ENCODE assay signal across 8 cellular contexts in the genomic region with DNA sequence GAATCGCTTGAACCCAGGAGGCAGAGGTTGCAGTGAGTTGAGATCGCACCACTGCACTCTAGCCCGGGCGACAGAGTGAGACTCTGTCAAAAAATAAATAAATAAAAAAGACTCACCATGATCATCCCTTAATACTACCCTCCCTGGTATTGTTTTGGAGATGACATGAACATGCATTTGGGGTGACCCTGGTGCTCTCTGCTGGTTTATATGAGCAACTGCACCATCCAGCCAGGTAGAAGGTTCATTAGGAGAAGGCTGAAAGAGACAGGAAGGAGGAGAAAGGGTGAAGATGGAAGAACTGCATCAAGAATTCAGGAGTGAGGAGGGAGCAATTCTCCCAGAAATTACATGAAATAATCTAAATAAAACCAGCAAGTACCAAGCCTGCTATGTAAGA. TPM values are rescaled to one million over a fixed set of nuclear protein-coding genes. Genes with fewer than 3 reads are reported as not detected.
DNase-seq lines count a peak whose midpoint lies in the region; ATAC-seq, FAIRE-seq and TF ChIP-seq lines count a peak whose summit lies in the region.

No MANE protein-coding gene starts in this region.

- 90% methylated on average over 4 of the region's 4 CpGs for WGBS in mammary epithelial cell (ENCODE audit: low coverage, missing lambda C conversion rate)

- H3K79me2 ChIP-seq in mammary epithelial cell (ENCODE audit: insufficient read depth, low read length) = no peaks in the 10 kb centered on the region

- H3K27me3 ChIP-seq in HAP-1 (ENCODE audit: low read depth) (peaks cover 9% of the 10 kb centered on the region), NT2/D1 (ENCODE audit: insufficient read depth, insufficient read length) (no peaks in the 10 kb centered on the region), mammary epithelial cell (ENCODE audit: insufficient read depth, low read length) (no peaks in the 10 kb centered on the region)

- CTCF ChIA-PET in mammary epithelial cell (lab: Charles Lee; ENCODE audit: low non-redundant PET) = interaction anchor here (1.2 kb wide), 1 partner anchor 111 kb away, joined by 4 read pairs; no protein-coding TSS in a partner anchor

- H3K4me3 ChIP-seq in HAP-1 = no peak overlapping the region
- H3K4me3 ChIP-seq in NT2/D1 (ENCODE audit: insufficient read length, low read depth) = no peak overlapping the region
- no peak overlapping the region for H3K4me3 ChIP-seq in mammary epithelial cell (replicated peaks in 1 of 3; ENCODE audit: insufficient read depth in 1 of 3, low read depth in 2 of 3, low read length in 3 of 3)

- H3K9me3 ChIP-seq in HAP-1 (no peaks in the 10 kb centered on the region), NT2/D1 (ENCODE audit: insufficient read depth, low read length) (no peaks in the 10 kb centered on the region), mammary epithelial cell (replicated peaks; ENCODE audit: insufficient read depth, low read length) (no peaks in the 10 kb centered on the region)

- intact Hi-C loops in mammary epithelial cell (cut with micrococcal nuclease) (loop anchor here (1.0 to 2.0 kb wide), 3 partner anchors 30 to 104 kb away; no protein-coding TSS in a partner anchor), left colon (cut with DNase I, micrococcal nuclease) (no loop called here)

- FAIRE-seq in urothelium cell line (lab: Jason Lieb, UNC) = no peak

- in situ Hi-C loops in HAP-1 (cut with MboI; ENCODE audit: low sequenced_read_pairs) (loop anchor here (10.0 kb wide), 1 partner anchor 106 kb away; no protein-coding TSS in a partner anchor), mammary epithelial cell (cut with MboI; ENCODE audit: low sequenced_read_pairs in 2 of 2) (loop anchor here (5.0 kb wide), 1 partner anchor 104 kb away; no protein-coding TSS in a partner anchor)

- DNase-seq in D341Med (ENCODE audit: low spot score) (peak; percentile 66), HAP-1 (ENCODE audit: low spot score in 2 of 2) (peak; percentile 42 to 70), NT2/D1 (ENCODE audit: low read depth, low spot score) (peak; percentile 11), mammary epithelial cell (peak; percentile 66), left colon (peak in 1 of 2 donors; percentile 26), urothelium cell line (ENCODE audit: low spot score) (peak; percentile 49)

- H3K36me3 ChIP-seq in HAP-1 (replicated peaks) = no peaks in the 10 kb centered on the region
- H3K36me3 ChIP-seq in NT2/D1 (ENCODE audit: insufficient read depth, insufficient read length, low read length) = no peaks in the 10 kb centered on the region
- no peaks in the 10 kb centered on the region for H3K36me3 ChIP-seq in mammary epithelial cell (ENCODE audit: insufficient read depth, low read length)

- H4K20me1 ChIP-seq in mammary epithelial cell (ENCODE audit: insufficient read depth, low read length) = no peaks in the 10 kb centered on the region

- no peak overlapping the region for H3K4me2 ChIP-seq in mammary epithelial cell (ENCODE audit: insufficient read depth, low read depth, low read length)

- ATAC-seq in left colon (peak; percentile 71), HG03439 (IDR thresholded peaks at IDR 0.05; ENCODE audit: unreplicated experiment) (no peak), HG03565 (IDR thresholded peaks at IDR 0.05; ENCODE audit: unreplicated experiment) (no peak)

- dilution Hi-C loops in mammary epithelial cell (cut with HindIII; ENCODE audit: low sequenced_read_pairs) = loop anchor here (5.0 kb wide), 1 partner anchor 119 kb away; no protein-coding TSS in a partner anchor

- peak; percentile 89 to 93 for TF ChIP-seq CTCF in mammary epithelial cell (conservative IDR thresholded peaks at IDR 0.05 in 1 of 2, IDR thresholded peaks at IDR 0.05 in 1 of 2; ENCODE audit: extremely low read depth in 1 of 2, insufficient read depth in 1 of 2, low read depth in 1 of 2, low read length in 2 of 2)

- H3K4me1 ChIP-seq in HAP-1 (no peaks in the 10 kb centered on the region; the same call in 1 of the 2 replicates), NT2/D1 (ENCODE audit: insufficient read depth, insufficient read length) (no peaks in the 10 kb centered on the region), mammary epithelial cell (ENCODE audit: insufficient read depth, low read length) (peaks cover 12% of the 10 kb centered on the region)

- H3K9ac ChIP-seq in NT2/D1 (ENCODE audit: insufficient read length, low read depth) = no peak overlapping the region
- no peak overlapping the region for H3K9ac ChIP-seq in mammary epithelial cell (ENCODE audit: insufficient read depth, low read length)

- no TSS peak for BruUV-seq in mammary epithelial cell (replicated peaks; lab: Mats Ljungman, UMichigan)

- no peak overlapping the region for H2AFZ ChIP-seq in mammary epithelial cell (ENCODE audit: low read depth, low read length)

- no peak overlapping the region for H3K27ac ChIP-seq in mammary epithelial cell (ENCODE audit: insufficient read depth, low read depth, low read length)

RNA-seq across cellular contexts. Expression of gene SLC5A1, which starts 37.8 kb away (rescaled TPM):
- total RNA-seq in mammary epithelial cell (under 1 TPM; 0.17 to 0.66 TPM), left colon (10 to 100 TPM; 48.3 to 53.6 TPM)
- polyA plus RNA-seq in mammary epithelial cell = 7.3 TPM
- 23.2 TPM for polyA minus RNA-seq in mammary epithelial cell

Comparison
In these comparisons a context has a peak if more than half of its experiments do, and no peak if none do; other contexts are left out.
1. RNA of gene SLC5A1, which starts 37.8 kb away (total RNA-seq): 48.3 to 53.6 TPM in left colon; 0.17 to 0.66 TPM in mammary epithelial cell; every median in the first group is over 10 times any median in the second.